Comparison of ENCODE assay signal across 1 cellular context in the genomic region with DNA sequence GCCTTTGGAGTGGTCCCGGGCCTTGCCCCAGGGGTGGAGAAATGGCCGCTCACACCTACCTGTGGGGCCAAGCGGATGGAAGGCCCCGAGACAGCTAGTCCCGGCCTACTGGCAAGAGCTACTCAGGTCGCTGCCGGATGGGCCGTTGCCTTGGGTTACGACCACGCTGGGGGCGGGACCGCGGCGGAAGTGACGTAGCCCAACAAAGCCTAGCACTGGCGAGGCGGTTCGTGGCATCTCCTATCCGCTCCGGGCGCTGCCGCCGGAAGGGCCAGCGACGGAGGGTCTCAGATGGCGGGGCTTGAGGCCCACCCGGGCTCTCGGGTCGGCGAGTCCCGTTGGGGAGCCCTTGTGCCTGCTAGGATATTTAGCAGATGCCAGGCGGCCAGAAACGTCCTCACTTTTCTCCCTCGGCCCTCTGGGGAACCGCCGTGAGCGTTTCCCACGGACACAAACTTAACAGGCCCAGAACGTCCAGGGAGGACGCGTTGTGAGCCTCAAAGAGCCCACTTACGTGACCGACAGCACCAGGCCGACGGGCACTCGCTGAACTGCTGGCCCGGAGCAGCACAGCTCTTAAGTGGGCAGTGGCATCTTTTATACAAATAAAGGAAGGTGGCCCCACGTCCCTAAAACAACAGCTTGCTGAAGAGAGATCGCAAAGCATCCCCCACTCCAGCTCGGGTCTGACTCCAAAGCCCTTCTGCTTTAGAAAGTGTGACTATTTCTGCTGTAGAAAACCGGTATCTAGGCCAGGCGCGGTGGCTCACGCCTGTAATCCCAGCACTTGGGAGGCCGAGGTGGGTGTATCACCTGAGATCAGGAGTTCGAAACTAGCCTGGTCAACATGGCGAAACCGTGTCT.
TF ChIP-seq lines count a peak whose summit lies in the region.

A gene with protein sequence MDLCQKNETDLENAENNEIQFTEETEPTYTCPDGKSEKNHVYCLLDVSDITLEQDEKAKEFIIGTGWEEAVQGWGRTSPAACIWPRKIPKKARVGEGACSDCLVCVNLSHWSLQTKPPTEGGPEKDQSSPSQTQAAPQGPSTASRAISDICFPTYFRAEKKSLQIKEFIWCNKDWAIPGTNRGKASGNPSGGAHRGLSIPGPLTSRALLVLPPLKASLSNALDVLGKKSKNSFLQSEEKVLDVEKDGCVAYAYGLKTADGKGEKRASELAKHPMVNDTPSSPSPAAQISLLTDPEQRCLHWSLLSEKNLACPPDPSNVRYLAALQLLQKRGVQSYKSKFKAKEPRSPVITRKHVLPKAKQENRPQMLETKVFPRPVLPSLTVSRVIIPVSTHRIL (minus strand): TSS at position 162 of the 864 bp plus-strand sequence. CDS start 13,283 bp downstream, outside the sequence.

TF ChIP-seq in K562, 482 proteins besides CTCF, POLR2A, EP300 and RAD21 (continued from another document and continues in another):
- TF ChIP-seq, protein P1, sequence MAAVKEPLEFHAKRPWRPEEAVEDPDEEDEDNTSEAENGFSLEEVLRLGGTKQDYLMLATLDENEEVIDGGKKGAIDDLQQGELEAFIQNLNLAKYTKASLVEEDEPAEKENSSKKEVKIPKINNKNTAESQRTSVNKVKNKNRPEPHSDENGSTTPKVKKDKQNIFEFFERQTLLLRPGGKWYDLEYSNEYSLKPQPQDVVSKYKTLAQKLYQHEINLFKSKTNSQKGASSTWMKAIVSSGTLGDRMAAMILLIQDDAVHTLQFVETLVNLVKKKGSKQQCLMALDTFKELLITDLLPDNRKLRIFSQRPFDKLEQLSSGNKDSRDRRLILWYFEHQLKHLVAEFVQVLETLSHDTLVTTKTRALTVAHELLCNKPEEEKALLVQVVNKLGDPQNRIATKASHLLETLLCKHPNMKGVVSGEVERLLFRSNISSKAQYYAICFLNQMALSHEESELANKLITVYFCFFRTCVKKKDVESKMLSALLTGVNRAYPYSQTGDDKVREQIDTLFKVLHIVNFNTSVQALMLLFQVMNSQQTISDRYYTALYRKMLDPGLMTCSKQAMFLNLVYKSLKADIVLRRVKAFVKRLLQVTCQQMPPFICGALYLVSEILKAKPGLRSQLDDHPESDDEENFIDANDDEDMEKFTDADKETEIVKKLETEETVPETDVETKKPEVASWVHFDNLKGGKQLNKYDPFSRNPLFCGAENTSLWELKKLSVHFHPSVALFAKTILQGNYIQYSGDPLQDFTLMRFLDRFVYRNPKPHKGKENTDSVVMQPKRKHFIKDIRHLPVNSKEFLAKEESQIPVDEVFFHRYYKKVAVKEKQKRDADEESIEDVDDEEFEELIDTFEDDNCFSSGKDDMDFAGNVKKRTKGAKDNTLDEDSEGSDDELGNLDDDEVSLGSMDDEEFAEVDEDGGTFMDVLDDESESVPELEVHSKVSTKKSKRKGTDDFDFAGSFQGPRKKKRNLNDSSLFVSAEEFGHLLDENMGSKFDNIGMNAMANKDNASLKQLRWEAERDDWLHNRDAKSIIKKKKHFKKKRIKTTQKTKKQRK (IDR thresholded peaks at IDR 0.05; ENCODE audit: borderline replicate concordance, low read depth, low read length) = no peak
- TF ChIP-seq, protein P2, sequence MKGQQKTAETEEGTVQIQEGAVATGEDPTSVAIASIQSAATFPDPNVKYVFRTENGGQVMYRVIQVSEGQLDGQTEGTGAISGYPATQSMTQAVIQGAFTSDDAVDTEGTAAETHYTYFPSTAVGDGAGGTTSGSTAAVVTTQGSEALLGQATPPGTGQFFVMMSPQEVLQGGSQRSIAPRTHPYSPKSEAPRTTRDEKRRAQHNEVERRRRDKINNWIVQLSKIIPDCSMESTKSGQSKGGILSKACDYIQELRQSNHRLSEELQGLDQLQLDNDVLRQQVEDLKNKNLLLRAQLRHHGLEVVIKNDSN (CRISPR knock-in tag; IDR thresholded peaks at IDR 0.05) = peak; percentile 23; the same call in 1 of the 2 replicates
- TF ChIP-seq ILK (tag; IDR thresholded peaks at IDR 0.05; ENCODE audit: borderline replicate concordance, low read depth) (no peak), BMI1 (IDR thresholded peaks at IDR 0.05; ENCODE audit: low read length) (peak; percentile 92), NFE2 (IDR thresholded peaks at IDR 0.05; ENCODE audit: low read depth) (no peak), TBP (optimal IDR thresholded peaks at IDR 0.05; ENCODE audit: low read depth, low read length) (peak; percentile 80), TOE1 (IDR thresholded peaks at IDR 0.05; ENCODE audit: borderline replicate concordance) (peak; percentile 19; the same call in 1 of the 2 replicates), TOE1 (CRISPR knock-in tag; IDR thresholded peaks at IDR 0.05; ENCODE audit: borderline replicate concordance, low read depth) (no peak), FIP1L1 (IDR thresholded peaks at IDR 0.05; ENCODE audit: low read depth, low read length, poor library complexity, severe bottlenecking) (peak; percentile 43), TEAD1 (CRISPR knock-in tag; IDR thresholded peaks at IDR 0.05) (0 out of 4 replicates have a peak, but pooled peaks have one; percentile 34 to 48), ZNF282 (CRISPR knock-in tag; IDR thresholded peaks at IDR 0.05) (no peak), SP1 (CRISPR knock-in tag; IDR thresholded peaks at IDR 0.05) (peak; percentile 93), NELFE (IDR thresholded peaks at IDR 0.05; ENCODE audit: insufficient read depth, insufficient read length) (no peak), CBFA2T3 (IDR thresholded peaks at IDR 0.05) (no peak), MTA3 (IDR thresholded peaks at IDR 0.05; ENCODE audit: borderline replicate concordance) (peak; percentile 80; the same call in 1 of the 2 replicates), KDM4B (IDR thresholded peaks at IDR 0.05; ENCODE audit: borderline replicate concordance in 2 of 2, low read depth in 1 of 2) (peak in 1 of 2 experiments; percentile 50; a peak in 1 of 4 replicates), PPARD (CRISPR knock-in tag; IDR thresholded peaks at IDR 0.05) (no peak)
- TF ChIP-seq, protein P3, sequence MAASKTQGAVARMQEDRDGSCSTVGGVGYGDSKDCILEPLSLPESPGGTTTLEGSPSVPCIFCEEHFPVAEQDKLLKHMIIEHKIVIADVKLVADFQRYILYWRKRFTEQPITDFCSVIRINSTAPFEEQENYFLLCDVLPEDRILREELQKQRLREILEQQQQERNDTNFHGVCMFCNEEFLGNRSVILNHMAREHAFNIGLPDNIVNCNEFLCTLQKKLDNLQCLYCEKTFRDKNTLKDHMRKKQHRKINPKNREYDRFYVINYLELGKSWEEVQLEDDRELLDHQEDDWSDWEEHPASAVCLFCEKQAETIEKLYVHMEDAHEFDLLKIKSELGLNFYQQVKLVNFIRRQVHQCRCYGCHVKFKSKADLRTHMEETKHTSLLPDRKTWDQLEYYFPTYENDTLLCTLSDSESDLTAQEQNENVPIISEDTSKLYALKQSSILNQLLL (CRISPR knock-in tag; IDR thresholded peaks at IDR 0.05; ENCODE audit: borderline replicate concordance) = no peak
- TF ChIP-seq, protein P4, sequence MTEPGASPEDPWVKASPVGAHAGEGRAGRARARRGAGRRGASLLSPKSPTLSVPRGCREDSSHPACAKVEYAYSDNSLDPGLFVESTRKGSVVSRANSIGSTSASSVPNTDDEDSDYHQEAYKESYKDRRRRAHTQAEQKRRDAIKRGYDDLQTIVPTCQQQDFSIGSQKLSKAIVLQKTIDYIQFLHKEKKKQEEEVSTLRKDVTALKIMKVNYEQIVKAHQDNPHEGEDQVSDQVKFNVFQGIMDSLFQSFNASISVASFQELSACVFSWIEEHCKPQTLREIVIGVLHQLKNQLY (CRISPR knock-in tag; conservative IDR thresholded peaks at IDR 0.05) = no peak
- TF ChIP-seq, protein P5, sequence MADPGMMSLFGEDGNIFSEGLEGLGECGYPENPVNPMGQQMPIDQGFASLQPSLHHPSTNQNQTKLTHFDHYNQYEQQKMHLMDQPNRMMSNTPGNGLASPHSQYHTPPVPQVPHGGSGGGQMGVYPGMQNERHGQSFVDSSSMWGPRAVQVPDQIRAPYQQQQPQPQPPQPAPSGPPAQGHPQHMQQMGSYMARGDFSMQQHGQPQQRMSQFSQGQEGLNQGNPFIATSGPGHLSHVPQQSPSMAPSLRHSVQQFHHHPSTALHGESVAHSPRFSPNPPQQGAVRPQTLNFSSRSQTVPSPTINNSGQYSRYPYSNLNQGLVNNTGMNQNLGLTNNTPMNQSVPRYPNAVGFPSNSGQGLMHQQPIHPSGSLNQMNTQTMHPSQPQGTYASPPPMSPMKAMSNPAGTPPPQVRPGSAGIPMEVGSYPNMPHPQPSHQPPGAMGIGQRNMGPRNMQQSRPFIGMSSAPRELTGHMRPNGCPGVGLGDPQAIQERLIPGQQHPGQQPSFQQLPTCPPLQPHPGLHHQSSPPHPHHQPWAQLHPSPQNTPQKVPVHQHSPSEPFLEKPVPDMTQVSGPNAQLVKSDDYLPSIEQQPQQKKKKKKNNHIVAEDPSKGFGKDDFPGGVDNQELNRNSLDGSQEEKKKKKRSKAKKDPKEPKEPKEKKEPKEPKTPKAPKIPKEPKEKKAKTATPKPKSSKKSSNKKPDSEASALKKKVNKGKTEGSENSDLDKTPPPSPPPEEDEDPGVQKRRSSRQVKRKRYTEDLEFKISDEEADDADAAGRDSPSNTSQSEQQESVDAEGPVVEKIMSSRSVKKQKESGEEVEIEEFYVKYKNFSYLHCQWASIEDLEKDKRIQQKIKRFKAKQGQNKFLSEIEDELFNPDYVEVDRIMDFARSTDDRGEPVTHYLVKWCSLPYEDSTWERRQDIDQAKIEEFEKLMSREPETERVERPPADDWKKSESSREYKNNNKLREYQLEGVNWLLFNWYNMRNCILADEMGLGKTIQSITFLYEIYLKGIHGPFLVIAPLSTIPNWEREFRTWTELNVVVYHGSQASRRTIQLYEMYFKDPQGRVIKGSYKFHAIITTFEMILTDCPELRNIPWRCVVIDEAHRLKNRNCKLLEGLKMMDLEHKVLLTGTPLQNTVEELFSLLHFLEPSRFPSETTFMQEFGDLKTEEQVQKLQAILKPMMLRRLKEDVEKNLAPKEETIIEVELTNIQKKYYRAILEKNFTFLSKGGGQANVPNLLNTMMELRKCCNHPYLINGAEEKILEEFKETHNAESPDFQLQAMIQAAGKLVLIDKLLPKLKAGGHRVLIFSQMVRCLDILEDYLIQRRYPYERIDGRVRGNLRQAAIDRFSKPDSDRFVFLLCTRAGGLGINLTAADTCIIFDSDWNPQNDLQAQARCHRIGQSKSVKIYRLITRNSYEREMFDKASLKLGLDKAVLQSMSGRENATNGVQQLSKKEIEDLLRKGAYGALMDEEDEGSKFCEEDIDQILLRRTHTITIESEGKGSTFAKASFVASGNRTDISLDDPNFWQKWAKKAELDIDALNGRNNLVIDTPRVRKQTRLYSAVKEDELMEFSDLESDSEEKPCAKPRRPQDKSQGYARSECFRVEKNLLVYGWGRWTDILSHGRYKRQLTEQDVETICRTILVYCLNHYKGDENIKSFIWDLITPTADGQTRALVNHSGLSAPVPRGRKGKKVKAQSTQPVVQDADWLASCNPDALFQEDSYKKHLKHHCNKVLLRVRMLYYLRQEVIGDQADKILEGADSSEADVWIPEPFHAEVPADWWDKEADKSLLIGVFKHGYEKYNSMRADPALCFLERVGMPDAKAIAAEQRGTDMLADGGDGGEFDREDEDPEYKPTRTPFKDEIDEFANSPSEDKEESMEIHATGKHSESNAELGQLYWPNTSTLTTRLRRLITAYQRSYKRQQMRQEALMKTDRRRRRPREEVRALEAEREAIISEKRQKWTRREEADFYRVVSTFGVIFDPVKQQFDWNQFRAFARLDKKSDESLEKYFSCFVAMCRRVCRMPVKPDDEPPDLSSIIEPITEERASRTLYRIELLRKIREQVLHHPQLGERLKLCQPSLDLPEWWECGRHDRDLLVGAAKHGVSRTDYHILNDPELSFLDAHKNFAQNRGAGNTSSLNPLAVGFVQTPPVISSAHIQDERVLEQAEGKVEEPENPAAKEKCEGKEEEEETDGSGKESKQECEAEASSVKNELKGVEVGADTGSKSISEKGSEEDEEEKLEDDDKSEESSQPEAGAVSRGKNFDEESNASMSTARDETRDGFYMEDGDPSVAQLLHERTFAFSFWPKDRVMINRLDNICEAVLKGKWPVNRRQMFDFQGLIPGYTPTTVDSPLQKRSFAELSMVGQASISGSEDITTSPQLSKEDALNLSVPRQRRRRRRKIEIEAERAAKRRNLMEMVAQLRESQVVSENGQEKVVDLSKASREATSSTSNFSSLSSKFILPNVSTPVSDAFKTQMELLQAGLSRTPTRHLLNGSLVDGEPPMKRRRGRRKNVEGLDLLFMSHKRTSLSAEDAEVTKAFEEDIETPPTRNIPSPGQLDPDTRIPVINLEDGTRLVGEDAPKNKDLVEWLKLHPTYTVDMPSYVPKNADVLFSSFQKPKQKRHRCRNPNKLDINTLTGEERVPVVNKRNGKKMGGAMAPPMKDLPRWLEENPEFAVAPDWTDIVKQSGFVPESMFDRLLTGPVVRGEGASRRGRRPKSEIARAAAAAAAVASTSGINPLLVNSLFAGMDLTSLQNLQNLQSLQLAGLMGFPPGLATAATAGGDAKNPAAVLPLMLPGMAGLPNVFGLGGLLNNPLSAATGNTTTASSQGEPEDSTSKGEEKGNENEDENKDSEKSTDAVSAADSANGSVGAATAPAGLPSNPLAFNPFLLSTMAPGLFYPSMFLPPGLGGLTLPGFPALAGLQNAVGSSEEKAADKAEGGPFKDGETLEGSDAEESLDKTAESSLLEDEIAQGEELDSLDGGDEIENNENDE (IDR thresholded peaks at IDR 0.05; ENCODE audit: low read depth, low read length) = no peak
- TF ChIP-seq, protein P6, sequence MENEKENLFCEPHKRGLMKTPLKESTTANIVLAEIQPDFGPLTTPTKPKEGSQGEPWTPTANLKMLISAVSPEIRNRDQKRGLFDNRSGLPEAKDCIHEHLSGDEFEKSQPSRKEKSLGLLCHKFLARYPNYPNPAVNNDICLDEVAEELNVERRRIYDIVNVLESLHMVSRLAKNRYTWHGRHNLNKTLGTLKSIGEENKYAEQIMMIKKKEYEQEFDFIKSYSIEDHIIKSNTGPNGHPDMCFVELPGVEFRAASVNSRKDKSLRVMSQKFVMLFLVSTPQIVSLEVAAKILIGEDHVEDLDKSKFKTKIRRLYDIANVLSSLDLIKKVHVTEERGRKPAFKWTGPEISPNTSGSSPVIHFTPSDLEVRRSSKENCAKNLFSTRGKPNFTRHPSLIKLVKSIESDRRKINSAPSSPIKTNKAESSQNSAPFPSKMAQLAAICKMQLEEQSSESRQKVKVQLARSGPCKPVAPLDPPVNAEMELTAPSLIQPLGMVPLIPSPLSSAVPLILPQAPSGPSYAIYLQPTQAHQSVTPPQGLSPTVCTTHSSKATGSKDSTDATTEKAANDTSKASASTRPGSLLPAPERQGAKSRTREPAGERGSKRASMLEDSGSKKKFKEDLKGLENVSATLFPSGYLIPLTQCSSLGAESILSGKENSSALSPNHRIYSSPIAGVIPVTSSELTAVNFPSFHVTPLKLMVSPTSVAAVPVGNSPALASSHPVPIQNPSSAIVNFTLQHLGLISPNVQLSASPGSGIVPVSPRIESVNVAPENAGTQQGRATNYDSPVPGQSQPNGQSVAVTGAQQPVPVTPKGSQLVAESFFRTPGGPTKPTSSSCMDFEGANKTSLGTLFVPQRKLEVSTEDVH (IDR thresholded peaks at IDR 0.05; ENCODE audit: low read depth, partially characterized antibody) = peak; percentile 64
- TF ChIP-seq, protein P7, sequence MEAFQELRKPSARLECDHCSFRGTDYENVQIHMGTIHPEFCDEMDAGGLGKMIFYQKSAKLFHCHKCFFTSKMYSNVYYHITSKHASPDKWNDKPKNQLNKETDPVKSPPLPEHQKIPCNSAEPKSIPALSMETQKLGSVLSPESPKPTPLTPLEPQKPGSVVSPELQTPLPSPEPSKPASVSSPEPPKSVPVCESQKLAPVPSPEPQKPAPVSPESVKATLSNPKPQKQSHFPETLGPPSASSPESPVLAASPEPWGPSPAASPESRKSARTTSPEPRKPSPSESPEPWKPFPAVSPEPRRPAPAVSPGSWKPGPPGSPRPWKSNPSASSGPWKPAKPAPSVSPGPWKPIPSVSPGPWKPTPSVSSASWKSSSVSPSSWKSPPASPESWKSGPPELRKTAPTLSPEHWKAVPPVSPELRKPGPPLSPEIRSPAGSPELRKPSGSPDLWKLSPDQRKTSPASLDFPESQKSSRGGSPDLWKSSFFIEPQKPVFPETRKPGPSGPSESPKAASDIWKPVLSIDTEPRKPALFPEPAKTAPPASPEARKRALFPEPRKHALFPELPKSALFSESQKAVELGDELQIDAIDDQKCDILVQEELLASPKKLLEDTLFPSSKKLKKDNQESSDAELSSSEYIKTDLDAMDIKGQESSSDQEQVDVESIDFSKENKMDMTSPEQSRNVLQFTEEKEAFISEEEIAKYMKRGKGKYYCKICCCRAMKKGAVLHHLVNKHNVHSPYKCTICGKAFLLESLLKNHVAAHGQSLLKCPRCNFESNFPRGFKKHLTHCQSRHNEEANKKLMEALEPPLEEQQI (IDR thresholded peaks at IDR 0.05) = peak; percentile 22; the same call in 1 of the 2 replicates
